In the genomic region with DNA sequence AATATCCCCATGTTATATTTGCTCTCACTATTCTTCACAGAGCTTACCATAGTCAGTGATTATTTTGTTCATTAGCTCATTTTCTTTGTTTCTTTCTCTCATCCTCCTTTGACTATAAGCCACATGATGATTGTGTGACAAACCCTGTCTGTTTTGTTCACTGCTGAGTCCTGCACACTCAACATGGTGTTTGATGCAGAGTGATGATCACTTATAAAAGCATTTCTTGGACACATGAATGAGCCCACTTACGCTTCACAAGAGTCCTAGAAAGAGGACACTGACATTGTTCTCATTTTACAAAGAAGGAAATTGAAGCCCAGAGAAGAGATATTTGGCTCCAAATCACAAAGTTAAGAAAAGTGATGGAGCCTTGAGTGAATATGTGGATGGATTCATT, we compare ENCODE assay signal across 17 cellular contexts. TPM values are rescaled to one million over a fixed set of nuclear protein-coding genes. Genes with fewer than 3 reads are reported as not detected.
A peak's percentile ranks its signal among the peaks of the same experiment; 100 is the strongest.
DNase-seq lines count a peak whose midpoint lies in the region; ATAC-seq and TF ChIP-seq lines count a peak whose summit lies in the region.
"Had no signal": no experiment of that assay in that cellular context is flagged by ENCODE, and none has a peak within 500 bp of the region (broad histone marks: within the 10 kb centered on the region; RNA-seq: fewer than 3 reads in every experiment).

No MANE protein-coding gene starts in this region.

- TF ChIP-seq CTCF in gastroesophageal sphincter (IDR thresholded peaks at IDR 0.05) = no peak
- TF ChIP-seq CTCF in tibial artery (IDR thresholded peaks at IDR 0.05) = no peak
- no peak for TF ChIP-seq CTCF in body of pancreas (IDR thresholded peaks at IDR 0.05)

- ATAC-seq in gastroesophageal sphincter = no peak
- ATAC-seq in body of pancreas = no peak
- ATAC-seq: activated CD8-positive, alpha-beta T cell treated with anti-CD3 and anti-CD28 coated beads for 36 hours; activated T-cell treated with anti-CD3 and anti-CD28 coated beads, Interleukin-2, amount 50 U/mL, for 4 hours had no signal

- peak in 2 of 3 experiments; percentile 19 to 87 for DNase-seq in NCI-H1417 (lab: John Stamatoyannopoulos, UW)
- DNase-seq in NCI-H1417 treated with DMSO at 0.1 percent for 48 hours (lab: John Stamatoyannopoulos, UW) = no peak
- peak; percentile 20 for DNase-seq in NCI-H345 (lab: John Stamatoyannopoulos, UW)
- DNase-seq in tibial artery = no peak
- DNase-seq in body of pancreas = no peak
- no peak for DNase-seq in T1000 (lab: John Stamatoyannopoulos, UW)
- DNase-seq: activated B cell treated with CpG ODN at 0.5 μM for 24 hours; activated CD8-positive, alpha-beta T cell treated with anti-CD3 and anti-CD28 coated beads for 36 hours; activated naive CD4-positive, alpha-beta T cell treated with anti-CD3 and anti-CD28 coated beads, Interleukin-2, amount 50 U/mL, for 16 hours; activated T-cell treated with anti-CD3 and anti-CD28 coated beads, Interleukin-2, amount 50 U/mL, for 4 hours; NCI-H1048; NCI-H2171; stimulated activated CD4-positive, alpha-beta T cell treated with anti-CD3 and anti-CD28 coated beads, Interleukin-4, amount 100 ng/mL, for 24 hours; testis had no signal

- WGBS in gastroesophageal sphincter (ENCODE audit: low coverage in 1 of 2), 2 donors = 88 to 100% methylated on average over 1 of the region's 1 CpG
- WGBS in body of pancreas, 2 donors = 86 to 96% methylated on average over 1 of the region's 1 CpG

- H3K27me3 ChIP-seq in gastroesophageal sphincter = no peaks in the 10 kb centered on the region
- H3K27me3 ChIP-seq in subcutaneous abdominal adipose tissue (ENCODE audit: control insufficient read depth in 5 of 5, insufficient read depth in 4 of 5, low read length in 5 of 5) = no peaks in the 10 kb centered on the region
- H3K27me3 ChIP-seq in tibial artery = no peaks in the 10 kb centered on the region
- H3K27me3 ChIP-seq in body of pancreas = no peaks in the 10 kb centered on the region
- H3K27me3 ChIP-seq: testis had no signal

- no peak for TF ChIP-seq EP300 in gastroesophageal sphincter (IDR thresholded peaks at IDR 0.05)

- H3K27ac ChIP-seq in gastroesophageal sphincter (peak overlapping the region in 3 of 4 donors; percentile 22 to 67 (median 46)), subcutaneous abdominal adipose tissue (ENCODE audit: low read depth, low read length) (peak overlapping the region; percentile 84), tibial artery (peak overlapping the region in 1 of 2 donors; percentile 51), body of pancreas (no peak overlapping the region)
- H3K27ac ChIP-seq: testis had no signal

- no peak for TF ChIP-seq POLR2A in gastroesophageal sphincter (IDR thresholded peaks at IDR 0.05)
- no peak for TF ChIP-seq POLR2A in body of pancreas (IDR thresholded peaks at IDR 0.05)

- peak overlapping the region in 1 of 5 donors; percentile 56 for H3K9ac ChIP-seq in subcutaneous abdominal adipose tissue (ENCODE audit: low read length in 5 of 5)

- H3K9me3 ChIP-seq in gastroesophageal sphincter (no peaks in the 10 kb centered on the region), subcutaneous abdominal adipose tissue (ENCODE audit: control insufficient read depth in 5 of 5, low read length in 5 of 5) (no peaks in the 10 kb centered on the region), tibial artery (no peaks in the 10 kb centered on the region), body of pancreas (no peaks in the 10 kb centered on the region)
- H3K9me3 ChIP-seq: testis had no signal

- intact Hi-C loops in tibial artery (cut with DNase I; ENCODE audit: low total_unique reads) (no loop called here), body of pancreas (cut with DNase I) (no loop called here)

- H3K4me3 ChIP-seq in gastroesophageal sphincter (no peak overlapping the region), subcutaneous abdominal adipose tissue (ENCODE audit: low read depth in 1 of 5, low read length in 5 of 5) (no peak overlapping the region), tibial artery (no peak overlapping the region), body of pancreas (no peak overlapping the region)
- H3K4me3 ChIP-seq: skin epidermis, testis had no signal

- H3K36me3 ChIP-seq in gastroesophageal sphincter = no peaks in the 10 kb centered on the region
- no peaks in the 10 kb centered on the region for H3K36me3 ChIP-seq in subcutaneous abdominal adipose tissue (ENCODE audit: control insufficient read depth in 5 of 5, insufficient read depth in 5 of 5, low read length in 5 of 5)
- H3K36me3 ChIP-seq in tibial artery = no peaks in the 10 kb centered on the region
- no peaks in the 10 kb centered on the region for H3K36me3 ChIP-seq in body of pancreas (replicated peaks in 1 of 2; ENCODE audit: insufficient read depth in 1 of 2, low read depth in 2 of 2)

- peaks cover 0 to 59% (median 23%) of the 10 kb centered on the region in 3 donors for H3K4me1 ChIP-seq in gastroesophageal sphincter
- H3K4me1 ChIP-seq in subcutaneous abdominal adipose tissue (ENCODE audit: control insufficient read depth in 5 of 5, insufficient read depth in 5 of 5, low read length in 5 of 5) = peaks cover 16 to 98% (median 44%) of the 10 kb centered on the region in 5 donors
- H3K4me1 ChIP-seq in tibial artery = peaks cover 0 to 36% (median 3%) of the 10 kb centered on the region in 4 donors
- peaks cover 17% of the 10 kb centered on the region for H3K4me1 ChIP-seq in body of pancreas
- H3K4me1 ChIP-seq: testis had no signal

RNA-seq across cellular contexts. Expression of a gene that starts 13.3 kb away (rescaled TPM):
- 10 to 100 TPM; 14.8 to 50.7 (median 25.4) TPM for total RNA-seq in gastroesophageal sphincter
- 10 to 100 TPM in 1 of 2 donors, 1 to 10 TPM in 1; 3.9 to 11.2 TPM for total RNA-seq in body of pancreas
- total RNA-seq: activated B cell treated with CpG ODN at 0.5 μM for 24 hours; activated CD8-positive, alpha-beta T cell treated with anti-CD3 and anti-CD28 coated beads for 36 hours had no signal

Comparison
In these comparisons a context has a peak if more than half of its experiments do, and no peak if none do; other contexts are left out.
1. DNase-seq: peak in NCI-H1417 (2 of 3) and NCI-H345 (single experiment); none in NCI-H1417 treated with DMSO at 0.1 percent for 48 hours (single experiment), tibial artery (0 of 2), body of pancreas (0 of 4) and T1000 (single experiment).
2. H3K27ac ChIP-seq: peak in gastroesophageal sphincter (3 of 4) and subcutaneous abdominal adipose tissue (single experiment); none in body of pancreas (0 of 4).